1 cellular context compared by ENCODE assay signal in the genomic region with DNA sequence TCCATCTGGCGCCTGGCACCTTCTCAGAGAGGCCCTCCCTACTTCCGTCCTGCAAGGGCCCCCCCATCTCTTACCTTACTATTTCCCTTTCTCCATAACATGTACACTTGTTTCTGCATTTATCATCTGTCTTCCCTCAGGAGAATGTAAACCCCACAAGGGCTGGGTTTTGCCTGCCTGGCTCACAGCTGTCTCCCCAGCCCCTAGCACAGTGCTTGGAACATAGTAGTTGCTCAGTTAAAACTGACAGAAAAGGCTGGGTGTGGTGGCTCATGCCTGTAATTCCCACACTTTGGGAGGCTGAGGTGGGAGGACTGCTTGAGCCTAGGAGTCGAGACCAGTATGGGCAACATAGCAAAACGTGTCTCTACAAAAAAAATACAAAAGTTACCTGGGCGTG.
TF ChIP-seq lines count a peak whose summit lies in the region.

No MANE protein-coding gene starts in this region.

TF ChIP-seq in H1, 55 proteins besides CTCF, POLR2A, EP300 and RAD21:
- TF ChIP-seq TEAD4 (IDR thresholded peaks at IDR 0.05; ENCODE audit: low read depth, low read length) (no peak), SP1 (IDR thresholded peaks at IDR 0.05; ENCODE audit: low read depth, low read length) (no peak), KDM4A (IDR thresholded peaks at IDR 0.05; ENCODE audit: low read depth, low read length, severe bottlenecking) (no peak), TAF1 (IDR thresholded peaks at IDR 0.05; ENCODE audit: low read depth, low read length) (no peak), SIRT6 (IDR thresholded peaks at IDR 0.05; ENCODE audit: low read length) (no peak), FOSL1 (IDR thresholded peaks at IDR 0.05; ENCODE audit: insufficient read depth, low read depth, low read length) (no peak), SRF (IDR thresholded peaks at IDR 0.05; ENCODE audit: low read depth, low read length) (no peak), GABPA (IDR thresholded peaks at IDR 0.05; ENCODE audit: borderline replicate concordance, insufficient read depth, low read length) (no peak), RFX5 (IDR thresholded peaks at IDR 0.05; ENCODE audit: borderline replicate concordance, low read depth, low read length) (no peak), PHF8 (conservative IDR thresholded peaks at IDR 0.05; ENCODE audit: low read depth, low read length) (no peak), CHD1 (IDR thresholded peaks at IDR 0.05; ENCODE audit: low read depth, low read length) (no peak), ASH2L (IDR thresholded peaks at IDR 0.05; ENCODE audit: low read length) (no peak), ZNF274 (IDR thresholded peaks at IDR 0.05; ENCODE audit: borderline replicate concordance, extremely low read depth, low read length) (no peak), TAF7 (optimal IDR thresholded peaks at IDR 0.05; ENCODE audit: borderline replicate concordance, low read depth, low read length) (no peak)
- TF ChIP-seq, protein P1, sequence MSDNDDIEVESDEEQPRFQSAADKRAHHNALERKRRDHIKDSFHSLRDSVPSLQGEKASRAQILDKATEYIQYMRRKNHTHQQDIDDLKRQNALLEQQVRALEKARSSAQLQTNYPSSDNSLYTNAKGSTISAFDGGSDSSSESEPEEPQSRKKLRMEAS (IDR thresholded peaks at IDR 0.05), result no peak
